ENCODE assay signal across 21 cellular contexts in genomic region chr12:33432992-33433391, GRCh38. TPM values are rescaled to one million over a fixed set of nuclear protein-coding genes. Genes with fewer than 3 reads are reported as not detected.
A peak's percentile ranks its signal among the peaks of the same experiment; 100 is the strongest.
DNase-seq lines count a peak whose midpoint lies in the region; ATAC-seq lines count a peak whose summit lies in the region.
"Had no signal": no experiment of that assay in that cellular context is flagged by ENCODE, and none has a peak within 500 bp of the region (broad histone marks: within the 10 kb centered on the region; RNA-seq: fewer than 3 reads in every experiment).

No MANE protein-coding gene starts in this region.

- H3K79me2 ChIP-seq in GM23248 (ENCODE audit: insufficient read depth) = no peaks in the 10 kb centered on the region

- in situ Hi-C loops in GM23248 (cut with MboI) = loop anchor here (25.0 kb wide), 1 partner anchor 671 kb away; the partner anchor contains the start of gene YARS2

- H3K4me2 ChIP-seq in GM23248 (ENCODE audit: unreplicated experiment) = no peak overlapping the region
- H3K4me2 ChIP-seq: BLaER1 had no signal

- H3K36me3 ChIP-seq in GM23248 (ENCODE audit: low read depth) (no peaks in the 10 kb centered on the region), adipocyte (ENCODE audit: control insufficient read depth, insufficient read depth, low read length, severe bottlenecking) (no peaks in the 10 kb centered on the region)
- H3K36me3 ChIP-seq: BLaER1, HAP-1 had no signal

- ATAC-seq in GM18498 (IDR thresholded peaks at IDR 0.05; ENCODE audit: unreplicated experiment) = no peak
- ATAC-seq: GM12878 had no signal

- no peak overlapping the region for H2AFZ ChIP-seq in GM23248

- H3K9me3 ChIP-seq in GM23248 (ENCODE audit: low read depth) (no peaks in the 10 kb centered on the region), adipocyte (ENCODE audit: control insufficient read depth, low read length) (no peaks in the 10 kb centered on the region)
- H3K9me3 ChIP-seq: BLaER1, HAP-1 had no signal

- H4K20me1 ChIP-seq in GM23248 (ENCODE audit: insufficient read depth) = no peaks in the 10 kb centered on the region
- H4K20me1 ChIP-seq: BLaER1 had no signal

- H3K4me3 ChIP-seq in GM23248 (no peak overlapping the region), adipocyte (ENCODE audit: low read length) (no peak overlapping the region)
- H3K4me3 ChIP-seq: BLaER1, GM12878, HAP-1 had no signal

- no peaks in the 10 kb centered on the region for H3F3A ChIP-seq in GM23248 (ENCODE audit: insufficient read depth)

- no peaks in the 10 kb centered on the region for H3K9me2 ChIP-seq in GM23248 (ENCODE audit: insufficient read depth)

- H3K9ac ChIP-seq in GM23248 (no peak overlapping the region), adipocyte (ENCODE audit: low read length) (no peak overlapping the region)
- H3K9ac ChIP-seq: BLaER1 had no signal

- DNase-seq in NCI-H1417 (lab: John Stamatoyannopoulos, UW) = peak in 2 of 3 experiments; percentile 5 to 78
- no peak for DNase-seq in NCI-H1417 treated with DMSO at 0.1 percent for 48 hours (lab: John Stamatoyannopoulos, UW)
- peak; percentile 0 for DNase-seq in GM23248
- DNase-seq in NCI-H1105 treated with DMSO at 0.1 percent for 48 hours (lab: John Stamatoyannopoulos, UW) = peak; percentile 58
- DNase-seq in adipocyte (ENCODE audit: low read depth) = peak; percentile 0
- no peak for DNase-seq in NAMALWA (ENCODE audit: low spot score)
- DNase-seq: 8988T; CD4-positive, alpha-beta memory T cell; DMS53; DND-41; EL had no signal

- no peak overlapping the region for H3K27ac ChIP-seq in GM23248
- H3K27ac ChIP-seq: BLaER1 had no signal

- no peaks in the 10 kb centered on the region for H3K4me1 ChIP-seq in GM23248 (ENCODE audit: insufficient read depth)
- H3K4me1 ChIP-seq in adipocyte (ENCODE audit: control insufficient read depth, insufficient read depth, low read length) = no peaks in the 10 kb centered on the region
- H3K4me1 ChIP-seq: BLaER1, HAP-1 had no signal

- H3K27me3 ChIP-seq in GM23248 (replicated peaks; ENCODE audit: insufficient read depth) (peaks cover 12% of the 10 kb centered on the region), adipocyte (replicated peaks; ENCODE audit: control insufficient read depth, insufficient read depth, low read length) (peaks cover 11% of the 10 kb centered on the region)
- H3K27me3 ChIP-seq: BLaER1 had no signal

RNA-seq across cellular contexts. Expression of gene SYT10, which starts 6.6 kb away (rescaled TPM):
- total RNA-seq in GM23248 (2014; rRNA removed; shearing (Covaris generic)) = not detected in 2 replicates
- polyA plus RNA-seq in GM23248 (2016; fragmentation: Nextera tagmentation; extraction: Ambion mirVana) = not detected in 2 replicates
- total RNA-seq: A673; CD4-positive, alpha-beta memory T cell; G401; H4; HT-29 had no signal
- polyA plus RNA-seq: AG04450; CD14-positive monocyte; CD4-positive, alpha-beta memory T cell; GM12878 had no signal

Comparison
In these comparisons a context has a peak if more than half of its experiments do, and no peak if none do; other contexts are left out.
1. DNase-seq: peak in NCI-H1417 (2 of 3), GM23248 (single experiment), NCI-H1105 treated with DMSO at 0.1 percent for 48 hours (single experiment) and adipocyte (single experiment); none in NCI-H1417 treated with DMSO at 0.1 percent for 48 hours (single experiment) and NAMALWA (single experiment).